ENCODE assay signal across 7 cellular contexts in the genomic region with DNA sequence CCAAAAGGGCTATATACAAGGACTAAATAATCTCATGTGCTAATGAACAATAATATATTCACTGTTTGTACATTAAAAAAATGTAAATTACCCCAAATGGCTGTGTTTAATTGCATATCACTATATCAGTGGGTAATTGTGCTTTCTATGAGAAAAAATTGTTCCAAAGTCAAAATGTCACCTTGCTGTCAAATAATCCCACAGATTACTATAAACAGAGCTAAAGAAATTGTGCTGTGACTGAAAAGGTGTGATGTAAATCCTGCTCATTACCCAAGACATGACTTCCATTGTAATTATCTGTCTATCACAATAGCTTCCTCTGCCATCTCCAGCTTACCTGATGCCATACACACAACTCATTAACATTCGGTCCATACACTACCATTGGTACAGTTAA.
"Had no signal": no experiment of that assay in that cellular context is flagged by ENCODE, and none has a peak within 500 bp of the region (broad histone marks: within the 10 kb centered on the region; RNA-seq: fewer than 3 reads in every experiment).

No MANE protein-coding gene starts in this region.

- FAIRE-seq: HepG2, K562 had no signal

- H3K9ac ChIP-seq: KMS-11 had no signal

- ATAC-seq: HepG2, K562 had no signal

- H3K27ac ChIP-seq: HL-60, KMS-11 had no signal

- DNase-seq: IMR-90, KBM-7, KG1 had no signal

- H3K4me2 ChIP-seq: KMS-11 had no signal

- H3K4me3 ChIP-seq: K562 had no signal
